ENCODE assay signal across 32 cellular contexts in the genomic region with DNA sequence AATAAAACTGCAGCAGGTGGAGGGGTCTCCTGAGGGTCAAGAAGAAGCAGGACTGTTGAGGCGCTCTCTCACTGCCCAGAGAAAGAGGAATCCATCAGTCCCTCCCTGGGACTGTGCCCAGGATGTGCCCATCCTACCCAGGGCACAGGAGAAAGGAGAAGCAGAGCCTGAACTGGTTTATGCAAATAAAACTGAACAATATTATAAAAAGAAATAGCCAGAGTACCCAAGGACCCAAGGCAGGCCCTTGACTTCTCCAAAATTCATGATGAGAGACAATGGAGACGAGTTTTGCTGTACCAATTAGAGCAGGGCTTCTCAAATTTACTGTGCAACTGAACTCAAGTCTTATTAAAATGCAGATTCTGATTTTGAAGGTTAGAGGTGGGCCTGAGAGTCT.
"Had no signal": no experiment of that assay in that cellular context is flagged by ENCODE, and none has a peak within 500 bp of the region (broad histone marks: within the 10 kb centered on the region; RNA-seq: fewer than 3 reads in every experiment).

No MANE protein-coding gene starts in this region.

- DNase-seq: activated effector memory CD4-positive, alpha-beta T cell treated with anti-CD3 and anti-CD28 coated beads, Interleukin-2, amount 50 U/mL, for 16 hours; activated effector memory CD4-positive, alpha-beta T cell treated with Interleukin-2 at 50 U/mL for 16 hours; activated gamma-delta T cell; activated gamma-delta T cell treated with Interleukin-2 at 50 U/mL for 16 hours; activated naive CD4-positive, alpha-beta T cell; activated naive CD4-positive, alpha-beta T cell treated with anti-CD3 and anti-CD28 coated beads for 36 hours; activated naive CD4-positive, alpha-beta T cell treated with anti-CD3 and anti-CD28 coated beads, Interleukin-2, amount 10 ng/mL, durations not matched to agents 7 days and 5 days; activated naive CD4-positive, alpha-beta T cell treated with anti-CD3 and anti-CD28 coated beads, Interleukin-2, amount 50 U/mL, for 16 hours; activated naive CD4-positive, alpha-beta T cell treated with Interleukin-2 at 50 U/mL for 16 hours; activated naive CD8-positive, alpha-beta T cell treated with anti-CD3 and anti-CD28 coated beads for 36 hours; activated naive CD8-positive, alpha-beta T cell treated with anti-CD3 and anti-CD28 coated beads, Interleukin-2, amount 10 ng/mL, durations not matched to agents 7 days and 5 days; activated naive CD8-positive, alpha-beta T cell treated with anti-CD3 and anti-CD28 coated beads, Interleukin-2, amount 50 U/mL, for 24 hours; activated T-cell treated with anti-CD3 and anti-CD28 coated beads, Interleukin-2, amount 50 U/mL, for 1 hour; activated T-cell treated with anti-CD3 and anti-CD28 coated beads, Interleukin-2, amount 50 U/mL, for 24 hours; activated T-cell treated with anti-CD3 and anti-CD28 coated beads, Interleukin-2, amount 50 U/mL, for 4 hours; activated T-cell treated with anti-CD3 and anti-CD28 coated beads, Interleukin-2, amount 50 U/mL, for 48 hours; activated T-cell treated with anti-CD3 and anti-CD28 coated beads, Interleukin-2, amount 50 U/mL, for 72 hours; adrenal gland; amniotic stem cell; amygdala; anterior cingulate cortex; aorta; body of pancreas; brain microvascular endothelial cell; caudate nucleus; central memory CD4-positive, alpha-beta T cell; cerebellar nuclear complex had no signal

- H3K27ac ChIP-seq: adrenal gland, ascending aorta, body of pancreas, brain microvascular endothelial cell, breast epithelium, cardiac muscle cell had no signal

- H3K9me3 ChIP-seq: adrenal gland, ascending aorta, body of pancreas, breast epithelium had no signal

- H3K36me3 ChIP-seq: adrenal gland, ascending aorta, brain microvascular endothelial cell, breast epithelium, cardiac muscle cell had no signal

- H3K4me3 ChIP-seq: adrenal gland, ascending aorta, body of pancreas, breast epithelium, cardiac muscle cell had no signal

- H3K27me3 ChIP-seq: adrenal gland, ascending aorta, body of pancreas, brain microvascular endothelial cell, breast epithelium, cardiac muscle cell had no signal

- H3K4me1 ChIP-seq: adrenal gland, ascending aorta, body of pancreas, breast epithelium had no signal

- ATAC-seq: activated naive CD4-positive, alpha-beta T cell treated with anti-CD3 and anti-CD28 coated beads, Interleukin-2, amount 50 U/mL, for 72 hours; activated naive CD8-positive, alpha-beta T cell treated with anti-CD3 and anti-CD28 coated beads, Interleukin-2, amount 50 U/mL, for 24 hours; activated T-cell treated with anti-CD3 and anti-CD28 coated beads, Interleukin-2, amount 50 U/mL, for 4 hours; activated T-cell treated with anti-CD3 and anti-CD28 coated beads, Interleukin-2, amount 50 U/mL, for 72 hours; activated T-helper 17 cell treated with anti-CD3 and anti-CD28 coated beads, Interleukin-2, amount 50 U/mL, for 72 hours; body of pancreas had no signal
